ENCODE assay signal across 14 cellular contexts in genomic region chr3:30721314-30721634, GRCh38.
DNase-seq lines count a peak whose midpoint lies in the region; TF ChIP-seq lines count a peak whose summit lies in the region.
"Had no signal": no experiment of that assay in that cellular context is flagged by ENCODE, and none has a peak within 500 bp of the region (broad histone marks: within the 10 kb centered on the region; RNA-seq: fewer than 3 reads in every experiment).

No MANE protein-coding gene starts in this region.

- CTCF ChIA-PET in PC-9 (lab: Charles Lee): no interaction called here

- no peaks in the 10 kb centered on the region for H3K9me2 ChIP-seq in PC-9 (ENCODE audit: insufficient read depth)

- H4K20me1 ChIP-seq in PC-9 (ENCODE audit: insufficient read depth) (no peaks in the 10 kb centered on the region), osteoblast (ENCODE audit: insufficient read depth, low read length) (no peaks in the 10 kb centered on the region)

- H3K9me3 ChIP-seq in PC-9 (ENCODE audit: insufficient read depth, low read depth): no peaks in the 10 kb centered on the region
- no peaks in the 10 kb centered on the region for H3K9me3 ChIP-seq in osteoblast (ENCODE audit: low read depth, low read length)
- H3K9me3 ChIP-seq: BE2C had no signal

- no peaks in the 10 kb centered on the region for H3K79me2 ChIP-seq in ACC112 (ENCODE audit: control insufficient read depth, insufficient read depth, low read length, unreplicated experiment)
- no peaks in the 10 kb centered on the region for H3K79me2 ChIP-seq in PC-9 (ENCODE audit: low read depth)
- H3K79me2 ChIP-seq in osteoblast (ENCODE audit: insufficient read depth, low read length): no peaks in the 10 kb centered on the region

- peaks cover 13% of the 10 kb centered on the region for H3F3A ChIP-seq in PC-9 (ENCODE audit: insufficient read depth, low read depth)

- BruUV-seq in PC-9 (replicated peaks; lab: Mats Ljungman, UMichigan): no TSS peak

- POLR2A ChIA-PET in PC-9 (lab: Charles Lee; ENCODE audit: unreplicated experiment): no interaction called here

- DNase-seq in PC-9 (peak in 1 of 2 experiments; percentile 3), epithelial cell of prostate (ENCODE audit: low read depth, low spot score) (no peak), osteoblast (ENCODE audit: insufficient read length, low spot score, missing footprints) (no peak), COLO829 (ENCODE audit: low spot score) (no peak), NCI-H1105 (lab: John Stamatoyannopoulos, UW) (no peak), H4 (ENCODE audit: low spot score) (no peak), NCI-H187 (lab: John Stamatoyannopoulos, UW) (no peak)
- DNase-seq: BE2C; CD4-positive, alpha-beta memory T cell; Karpas-422; NCI-H2029; NCI-H524; RPMI8226 had no signal

- H3K4me2 ChIP-seq in PC-9 (peak overlapping the region; percentile 64), osteoblast (ENCODE audit: insufficient read depth, low read length) (peak overlapping the region; percentile 32)

- H3K36me3 ChIP-seq in ACC112 (ENCODE audit: insufficient read depth, low read length) (no peaks in the 10 kb centered on the region), PC-9 (ENCODE audit: low read depth) (no peaks in the 10 kb centered on the region), osteoblast (ENCODE audit: insufficient read depth, low read length) (no peaks in the 10 kb centered on the region)
- H3K36me3 ChIP-seq: BE2C had no signal

- H3K27me3 ChIP-seq in ACC112 (ENCODE audit: insufficient read depth, low read length) (no peaks in the 10 kb centered on the region), PC-9 (ENCODE audit: insufficient read depth, low read depth) (no peaks in the 10 kb centered on the region), osteoblast (ENCODE audit: insufficient read depth, low read length) (no peaks in the 10 kb centered on the region)
- H3K27me3 ChIP-seq: BE2C had no signal

- H2AFZ ChIP-seq in ACC112 (ENCODE audit: low read length, unreplicated experiment) (no peak overlapping the region), PC-9 (no peak overlapping the region), osteoblast (ENCODE audit: low read length) (no peak overlapping the region)

- peak overlapping the region; percentile 3; the same call in 1 of the 2 replicates for H3K4me3 ChIP-seq in ACC112 (ENCODE audit: low read depth, low read length)
- no peak overlapping the region for H3K4me3 ChIP-seq in PC-9
- H3K4me3 ChIP-seq in osteoblast (ENCODE audit: insufficient read depth, low read length): no peak overlapping the region

- intact Hi-C loops in PC-9 (cut with micrococcal nuclease; ENCODE audit: unreplicated experiment): no loop called here

- H3K27ac ChIP-seq in ACC112 (ENCODE audit: low read depth, low read length) (no peak overlapping the region), PC-9 (no peak overlapping the region), epithelial cell of prostate (peak overlapping the region; percentile 12), osteoblast (ENCODE audit: low read depth, low read length) (no peak overlapping the region)

- TF ChIP-seq CTCF in PC-9 (conservative IDR thresholded peaks at IDR 0.05): no peak
- no peak for TF ChIP-seq CTCF in osteoblast (IDR thresholded peaks at IDR 0.05; ENCODE audit: extremely low read depth, low read depth, low read length)

- H3K4me1 ChIP-seq in ACC112 (ENCODE audit: control insufficient read depth, insufficient read depth, low read length, unreplicated experiment): peaks cover 14% of the 10 kb centered on the region
- peaks cover 15% of the 10 kb centered on the region for H3K4me1 ChIP-seq in PC-9 (replicated peaks; ENCODE audit: insufficient read depth)
- H3K4me1 ChIP-seq in osteoblast (ENCODE audit: insufficient read depth, low read length): peaks cover 5% of the 10 kb centered on the region
- H3K4me1 ChIP-seq: BE2C had no signal
